Comparison of ENCODE assay signal across 2 cellular contexts in the genomic region with DNA sequence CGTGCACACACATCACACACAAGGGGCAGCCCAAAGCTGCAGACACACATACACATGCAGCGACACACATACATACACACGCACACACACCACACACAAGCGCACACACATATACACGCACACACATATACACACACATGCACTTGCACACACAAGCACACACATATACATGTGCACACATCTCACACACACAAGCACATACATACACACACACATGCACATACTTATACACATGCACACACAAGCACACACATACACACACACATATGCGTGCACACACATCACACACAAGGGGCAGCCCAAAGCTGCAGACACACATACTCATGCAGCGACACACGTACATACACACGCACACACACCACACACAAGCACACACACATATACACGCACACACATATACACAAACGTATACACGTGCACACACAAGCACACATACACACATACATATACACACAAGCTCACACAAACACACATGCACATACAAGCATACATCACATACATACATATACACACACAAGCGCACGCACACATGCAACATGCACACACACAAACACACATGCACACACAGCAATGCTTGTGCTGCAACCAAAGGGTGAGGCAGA.
A peak's percentile ranks its signal among the peaks of the same experiment; 100 is the strongest.
TF ChIP-seq lines count a peak whose summit lies in the region.

No MANE protein-coding gene starts in this region.

TF ChIP-seq in HEK293, 187 proteins besides CTCF, POLR2A, EP300 and RAD21:
- TF ChIP-seq, protein P1, sequence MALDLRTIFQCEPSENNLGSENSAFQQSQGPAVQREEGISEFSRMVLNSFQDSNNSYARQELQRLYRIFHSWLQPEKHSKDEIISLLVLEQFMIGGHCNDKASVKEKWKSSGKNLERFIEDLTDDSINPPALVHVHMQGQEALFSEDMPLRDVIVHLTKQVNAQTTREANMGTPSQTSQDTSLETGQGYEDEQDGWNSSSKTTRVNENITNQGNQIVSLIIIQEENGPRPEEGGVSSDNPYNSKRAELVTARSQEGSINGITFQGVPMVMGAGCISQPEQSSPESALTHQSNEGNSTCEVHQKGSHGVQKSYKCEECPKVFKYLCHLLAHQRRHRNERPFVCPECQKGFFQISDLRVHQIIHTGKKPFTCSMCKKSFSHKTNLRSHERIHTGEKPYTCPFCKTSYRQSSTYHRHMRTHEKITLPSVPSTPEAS (tag by site-specific recombination; IDR thresholded peaks at IDR 0.05): peak; percentile 98
- TF ChIP-seq ZBTB1 (tag by site-specific recombination; IDR thresholded peaks at IDR 0.05): no peak
- TF ChIP-seq, protein P2, sequence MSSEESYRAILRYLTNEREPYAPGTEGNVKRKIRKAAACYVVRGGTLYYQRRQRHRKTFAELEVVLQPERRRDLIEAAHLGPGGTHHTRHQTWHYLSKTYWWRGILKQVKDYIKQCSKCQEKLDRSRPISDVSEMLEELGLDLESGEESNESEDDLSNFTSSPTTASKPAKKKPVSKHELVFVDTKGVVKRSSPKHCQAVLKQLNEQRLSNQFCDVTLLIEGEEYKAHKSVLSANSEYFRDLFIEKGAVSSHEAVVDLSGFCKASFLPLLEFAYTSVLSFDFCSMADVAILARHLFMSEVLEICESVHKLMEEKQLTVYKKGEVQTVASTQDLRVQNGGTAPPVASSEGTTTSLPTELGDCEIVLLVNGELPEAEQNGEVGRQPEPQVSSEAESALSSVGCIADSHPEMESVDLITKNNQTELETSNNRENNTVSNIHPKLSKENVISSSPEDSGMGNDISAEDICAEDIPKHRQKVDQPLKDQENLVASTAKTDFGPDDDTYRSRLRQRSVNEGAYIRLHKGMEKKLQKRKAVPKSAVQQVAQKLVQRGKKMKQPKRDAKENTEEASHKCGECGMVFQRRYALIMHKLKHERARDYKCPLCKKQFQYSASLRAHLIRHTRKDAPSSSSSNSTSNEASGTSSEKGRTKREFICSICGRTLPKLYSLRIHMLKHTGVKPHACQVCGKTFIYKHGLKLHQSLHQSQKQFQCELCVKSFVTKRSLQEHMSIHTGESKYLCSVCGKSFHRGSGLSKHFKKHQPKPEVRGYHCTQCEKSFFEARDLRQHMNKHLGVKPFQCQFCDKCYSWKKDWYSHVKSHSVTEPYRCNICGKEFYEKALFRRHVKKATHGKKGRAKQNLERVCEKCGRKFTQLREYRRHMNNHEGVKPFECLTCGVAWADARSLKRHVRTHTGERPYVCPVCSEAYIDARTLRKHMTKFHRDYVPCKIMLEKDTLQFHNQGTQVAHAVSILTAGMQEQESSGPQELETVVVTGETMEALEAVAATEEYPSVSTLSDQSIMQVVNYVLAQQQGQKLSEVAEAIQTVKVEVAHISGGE (tag by site-specific recombination; conservative IDR thresholded peaks at IDR 0.05; ENCODE audit: low read depth): no peak

TF ChIP-seq in K562, 482 proteins besides CTCF, POLR2A, EP300 and RAD21:
- no peak for TF ChIP-seq POLR2G (IDR thresholded peaks at IDR 0.05; ENCODE audit: low read depth, low read length)
- no peak for TF ChIP-seq HMGN3 (IDR thresholded peaks at IDR 0.05; ENCODE audit: borderline replicate concordance, extremely low read depth, insufficient read length, low read depth, low read length)
- no peak for TF ChIP-seq FOXK1 (CRISPR knock-in tag; IDR thresholded peaks at IDR 0.05; ENCODE audit: borderline replicate concordance)
- TF ChIP-seq NCOR1 (IDR thresholded peaks at IDR 0.05): no peak
- no peak for TF ChIP-seq LARP7 (IDR thresholded peaks at IDR 0.05)
- TF ChIP-seq, protein P3, sequence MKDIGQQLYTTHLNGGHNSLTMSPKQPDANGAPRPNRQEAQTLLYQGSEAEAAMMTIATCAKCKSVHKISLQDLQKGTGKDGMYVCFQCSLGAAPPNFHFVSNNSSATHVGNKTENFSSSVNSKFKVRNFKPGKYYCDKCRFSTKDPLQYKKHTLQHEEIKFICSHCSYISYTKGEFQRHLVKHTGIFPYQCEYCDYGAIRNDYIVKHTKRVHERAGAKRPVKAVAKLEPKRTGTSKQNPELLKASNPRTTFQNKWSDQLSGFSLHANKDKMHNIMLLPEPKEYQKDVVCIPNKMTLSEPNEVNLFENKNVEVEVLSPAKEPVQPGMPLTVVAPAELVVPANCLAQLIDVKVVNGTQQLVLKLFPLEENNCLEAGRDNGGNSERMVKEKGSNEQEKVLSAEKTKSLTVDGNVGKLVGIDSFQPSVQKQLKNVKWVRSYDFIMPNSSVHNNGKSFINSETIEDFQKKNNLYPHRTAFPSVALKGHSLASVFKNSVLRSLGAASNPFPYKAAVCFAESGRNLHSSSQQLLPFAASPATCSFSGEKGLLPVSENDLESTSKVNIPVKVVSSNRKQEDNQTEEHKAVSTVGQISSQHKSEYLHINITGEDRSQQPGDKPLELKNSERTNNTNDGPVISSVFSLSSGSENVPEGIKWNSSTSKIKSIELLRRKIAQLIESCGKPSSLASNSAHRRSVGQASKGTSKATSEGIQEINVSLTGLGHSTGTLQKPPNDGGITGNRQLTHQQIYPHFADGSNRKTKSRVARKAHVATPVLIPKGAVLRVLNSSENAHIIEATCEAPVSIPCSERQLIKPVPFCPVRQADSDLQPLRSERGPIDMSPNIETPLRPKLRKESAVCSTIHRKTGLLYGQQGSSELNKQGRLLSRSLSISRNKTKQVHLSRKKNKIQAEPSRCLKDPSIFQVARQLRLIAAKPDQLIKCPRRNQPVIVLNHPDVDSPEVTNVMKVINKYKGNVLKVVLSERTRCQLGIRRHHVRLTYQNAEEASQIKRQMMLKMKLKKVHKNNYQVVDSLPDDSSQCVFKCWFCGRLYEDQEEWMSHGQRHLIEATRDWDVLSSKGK (CRISPR knock-in tag; IDR thresholded peaks at IDR 0.05): no peak
- TF ChIP-seq, protein P4, sequence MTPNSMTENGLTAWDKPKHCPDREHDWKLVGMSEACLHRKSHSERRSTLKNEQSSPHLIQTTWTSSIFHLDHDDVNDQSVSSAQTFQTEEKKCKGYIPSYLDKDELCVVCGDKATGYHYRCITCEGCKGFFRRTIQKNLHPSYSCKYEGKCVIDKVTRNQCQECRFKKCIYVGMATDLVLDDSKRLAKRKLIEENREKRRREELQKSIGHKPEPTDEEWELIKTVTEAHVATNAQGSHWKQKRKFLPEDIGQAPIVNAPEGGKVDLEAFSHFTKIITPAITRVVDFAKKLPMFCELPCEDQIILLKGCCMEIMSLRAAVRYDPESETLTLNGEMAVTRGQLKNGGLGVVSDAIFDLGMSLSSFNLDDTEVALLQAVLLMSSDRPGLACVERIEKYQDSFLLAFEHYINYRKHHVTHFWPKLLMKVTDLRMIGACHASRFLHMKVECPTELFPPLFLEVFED (CRISPR knock-in tag; conservative IDR thresholded peaks at IDR 0.05): no peak
